In genomic region chr20:4942336-4942735, GRCh38 we compare ENCODE assay signal across 16 cellular contexts. TPM values are rescaled to one million over a fixed set of nuclear protein-coding genes. Genes with fewer than 3 reads are reported as not detected.
DNase-seq lines count a peak whose midpoint lies in the region; ATAC-seq and TF ChIP-seq lines count a peak whose summit lies in the region.
"Had no signal": no experiment of that assay in that cellular context is flagged by ENCODE, and none has a peak within 500 bp of the region (broad histone marks: within the 10 kb centered on the region; RNA-seq: fewer than 3 reads in every experiment).

No MANE protein-coding gene starts in this region.

- peak overlapping the region; percentile 57 for H3K9ac ChIP-seq in adipocyte (ENCODE audit: low read length)

- DNase-seq in A673 (ENCODE audit: low spot score) (no peak), EH (ENCODE audit: low read depth) (peak; percentile 49), adipocyte (ENCODE audit: low read depth) (peak; percentile 67), kidney tubule cell (ENCODE audit: low spot score) (peak; percentile 18), midbrain (lab: John Stamatoyannopoulos, UW) (no peak), NCI-H2081 treated with DMSO at 0.1 percent for 48 hours (lab: John Stamatoyannopoulos, UW) (no peak), ACHN (no peak)
- DNase-seq: activated T-cell treated with anti-CD3 and anti-CD28 coated beads, Interleukin-2, amount 50 U/mL, for 48 hours; AML-193; DMS53; KG1; left cardiac atrium; SHP77; T-helper 9 cell; tibial artery had no signal

- POLR2A ChIA-PET in A673 (lab: Charles Lee; ENCODE audit: low non-redundant PET), result no interaction called here

- CTCF ChIA-PET in A673 (lab: Charles Lee), result no interaction called here

- H3K27ac ChIP-seq in A673 (ENCODE audit: low read depth, low read length, poor library complexity, severe bottlenecking), result peak overlapping the region; percentile 31
- H3K27ac ChIP-seq: tibial artery had no signal

- BruUV-seq in A673 (replicated peaks; lab: Mats Ljungman, UMichigan), result no TSS peak

- H3K27me3 ChIP-seq in A673 (replicated peaks; ENCODE audit: insufficient read depth, low read depth, low read length, poor library complexity) (no peaks in the 10 kb centered on the region), adipocyte (replicated peaks; ENCODE audit: control insufficient read depth, insufficient read depth, low read length) (no peaks in the 10 kb centered on the region)
- H3K27me3 ChIP-seq: tibial artery had no signal

- TF ChIP-seq CTCF in A673 (conservative IDR thresholded peaks at IDR 0.05; ENCODE audit: low read depth, low read length), result no peak

- in situ Hi-C loops in ACHN (cut with HindIII; ENCODE audit: low pct_ligation_motif_present, low pct_unique_long_range_greater_than_20kb, low sequenced_read_pairs), result no loop called here

- no peak for ATAC-seq in HG02938 (IDR thresholded peaks at IDR 0.05; ENCODE audit: unreplicated experiment)
- ATAC-seq: left cardiac atrium had no signal

- H3K4me1 ChIP-seq in A673 (ENCODE audit: insufficient read depth, low read length, poor library complexity, severe bottlenecking) (peaks cover 21% of the 10 kb centered on the region), adipocyte (ENCODE audit: control insufficient read depth, insufficient read depth, low read length) (peaks cover 26% of the 10 kb centered on the region)

- H3K36me3 ChIP-seq in A673 (ENCODE audit: insufficient read depth, low read length, poor library complexity, severe bottlenecking), result no peaks in the 10 kb centered on the region
- H3K36me3 ChIP-seq in adipocyte (ENCODE audit: control insufficient read depth, insufficient read depth, low read length, severe bottlenecking), result no peaks in the 10 kb centered on the region
- H3K36me3 ChIP-seq: tibial artery had no signal

- intact Hi-C loops in A673 (cut with micrococcal nuclease; ENCODE audit: unreplicated experiment), result no loop called here

- no peak overlapping the region for H3K4me3 ChIP-seq in A673 (ENCODE audit: low read depth, low read length, poor library complexity, severe bottlenecking)
- H3K4me3 ChIP-seq in adipocyte (ENCODE audit: low read length), result no peak overlapping the region
- H3K4me3 ChIP-seq: tibial artery had no signal

- H3K9me3 ChIP-seq in A673 (ENCODE audit: low read depth, low read length, poor library complexity, severe bottlenecking) (no peaks in the 10 kb centered on the region), adipocyte (ENCODE audit: control insufficient read depth, low read length) (no peaks in the 10 kb centered on the region)
- H3K9me3 ChIP-seq: tibial artery had no signal

RNA-seq across cellular contexts. Expression of gene SLC23A2, which starts 59.0 kb away (rescaled TPM):
- total RNA-seq in A673 (2021), result 29.4 and 31.5 TPM in 2 replicates

Comparison
In these comparisons a context has a peak if more than half of its experiments do, and no peak if none do; other contexts are left out.
1. DNase-seq: peak in EH (single experiment), adipocyte (single experiment) and kidney tubule cell (single experiment); none in A673 (single experiment), midbrain (single experiment), NCI-H2081 treated with DMSO at 0.1 percent for 48 hours (single experiment) and ACHN (single experiment).